ENCODE assay signal across 14 cellular contexts in the genomic region with DNA sequence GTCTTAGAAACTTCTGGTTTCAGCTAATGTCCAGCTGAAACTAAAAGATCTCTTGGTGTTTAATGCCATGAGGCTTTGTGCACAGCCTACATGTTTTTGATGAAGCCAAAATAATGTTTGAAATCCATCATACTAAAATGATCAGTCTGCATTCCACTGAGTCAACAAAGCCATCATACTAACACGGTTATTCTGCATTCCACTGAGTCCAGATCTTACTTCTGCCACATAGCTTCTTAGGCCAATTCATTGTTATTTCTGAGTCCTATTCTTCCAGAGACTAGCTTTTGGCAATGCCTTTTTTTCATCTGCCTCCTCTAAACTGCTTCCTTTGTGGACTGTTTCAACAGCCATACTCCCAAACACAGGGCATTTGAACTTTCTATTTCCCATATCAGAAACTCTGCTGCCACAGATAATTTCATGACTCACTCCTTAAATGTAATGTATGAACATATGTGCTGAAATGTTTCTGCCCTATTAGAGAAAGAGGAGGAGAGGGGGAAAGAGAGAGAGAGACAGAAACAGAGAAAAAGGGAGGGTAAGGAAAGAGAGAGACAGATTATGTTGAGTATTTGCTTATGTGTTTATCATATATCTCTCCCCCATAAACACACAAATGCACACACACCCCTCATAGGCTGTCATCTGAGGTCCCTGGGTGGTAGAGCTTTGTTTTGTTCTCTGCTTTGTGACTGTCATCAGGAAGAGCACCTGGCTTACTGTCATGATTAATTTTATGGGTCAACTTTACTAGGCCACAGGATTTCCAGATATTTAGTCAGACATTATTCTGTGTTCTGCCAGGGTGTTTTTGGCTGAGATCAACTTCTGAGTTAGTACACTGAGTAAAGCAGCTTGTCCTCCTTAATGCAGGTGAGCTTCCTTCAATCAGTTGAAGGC.
DNase-seq lines count a peak whose midpoint lies in the region; ATAC-seq and TF ChIP-seq lines count a peak whose summit lies in the region.
"Had no signal": no experiment of that assay in that cellular context is flagged by ENCODE, and none has a peak within 500 bp of the region (broad histone marks: within the 10 kb centered on the region; RNA-seq: fewer than 3 reads in every experiment).

No MANE protein-coding gene starts in this region.

- TF ChIP-seq CTCF in cardiac fibroblast (IDR thresholded peaks at IDR 0.05; ENCODE audit: low read depth, low read length), result no peak

- ATAC-seq in activated CD4-positive, CD25-positive, alpha-beta regulatory T cell treated with anti-CD3 and anti-CD28 coated beads, Interleukin-2, amount 50 U/mL, for 24 hours, result no peak

- peak; percentile 19 for DNase-seq in A172 (ENCODE audit: low spot score)
- peak; percentile 18 for DNase-seq in M059J (ENCODE audit: low read depth)
- DNase-seq in cardiac fibroblast (ENCODE audit: low read depth in 2 of 2), result peak; percentile 52 to 70
- DNase-seq in kidney tubule cell (ENCODE audit: low spot score), result peak; percentile 24
- no peak for DNase-seq in COLO829 (ENCODE audit: low spot score)
- DNase-seq in cortex of kidney (lab: John Stamatoyannopoulos, UW), result no peak
- no peak for DNase-seq in NCI-H774 (lab: John Stamatoyannopoulos, UW)
- DNase-seq: activated CD4-positive, alpha-beta T cell treated with anti-CD3 and anti-CD28 coated beads for 48 hours; activated T-cell treated with anti-CD3 and anti-CD28 coated beads for 4 hours; hypothalamus; NCI-H82; Right ventricle myocardium superior had no signal

- H3K4me3 ChIP-seq in cardiac fibroblast (replicated peaks in 1 of 2; ENCODE audit: low read depth in 2 of 2, low read length in 2 of 2), result no peak overlapping the region
- H3K4me3 ChIP-seq: thoracic aorta had no signal

Comparison
In these comparisons a context has a peak if more than half of its experiments do, and no peak if none do; other contexts are left out.
1. DNase-seq: peak in A172 (single experiment), M059J (single experiment), cardiac fibroblast (2 of 2) and kidney tubule cell (single experiment); none in COLO829 (single experiment), cortex of kidney (single experiment) and NCI-H774 (single experiment).